Comparison of ENCODE assay signal across 10 cellular contexts in genomic region chr17:1931759-1932579, GRCh38.
DNase-seq lines count a peak whose midpoint lies in the region; ATAC-seq and TF ChIP-seq lines count a peak whose summit lies in the region.
"Had no signal": no experiment of that assay in that cellular context is flagged by ENCODE, and none has a peak within 500 bp of the region (broad histone marks: within the 10 kb centered on the region; RNA-seq: fewer than 3 reads in every experiment).

No MANE protein-coding gene starts in this region.

- H4K20me1 ChIP-seq in fibroblast of lung (ENCODE audit: control insufficient read depth, extremely low read depth, insufficient read depth, low read length) (no peaks in the 10 kb centered on the region), neural cell (ENCODE audit: insufficient read depth) (no peaks in the 10 kb centered on the region), MM.1S (ENCODE audit: insufficient read depth, low read length) (no peaks in the 10 kb centered on the region)

- intact Hi-C loops in natural killer cell (cut with micrococcal nuclease): no loop called here

- TF ChIP-seq EP300 in neural cell (conservative IDR thresholded peaks at IDR 0.05; ENCODE audit: poor library complexity, severe bottlenecking): no peak

- ATAC-seq in natural killer cell: no peak

- H3K27me3 Mint-ChIP-seq in natural killer cell (ENCODE audit: low read depth in 2 of 2): peaks cover 0 to 5% of the 10 kb centered on the region in 2 donors

- no peaks in the 10 kb centered on the region for H3K36me3 Mint-ChIP-seq in natural killer cell
- H3K36me3 Mint-ChIP-seq: IgD-negative memory B cell, memory B cell had no signal

- H3K9me2 ChIP-seq in neural cell (ENCODE audit: insufficient read depth, low read length) (no peaks in the 10 kb centered on the region), MM.1S (replicated peaks; ENCODE audit: insufficient read depth, low read length) (no peaks in the 10 kb centered on the region)

- H3K79me2 ChIP-seq in fibroblast of lung (ENCODE audit: control insufficient read depth, insufficient read depth, low read length) (no peaks in the 10 kb centered on the region), neural cell (replicated peaks; ENCODE audit: insufficient read depth, low read length) (no peaks in the 10 kb centered on the region), MM.1S (ENCODE audit: low read length) (no peaks in the 10 kb centered on the region)

- H3K27ac Mint-ChIP-seq in natural killer cell: no peak overlapping the region
- H3K27ac Mint-ChIP-seq: IgD-negative memory B cell, memory B cell had no signal

- H3F3A ChIP-seq in neural cell (ENCODE audit: insufficient read depth, low read length, poor library complexity, severe bottlenecking): no peaks in the 10 kb centered on the region
- no peaks in the 10 kb centered on the region for H3F3A ChIP-seq in MM.1S (ENCODE audit: insufficient read depth, low read length)

- H3K9me3 ChIP-seq in fibroblast of lung (ENCODE audit: control insufficient read depth, insufficient read depth, low read depth, low read length): no peaks in the 10 kb centered on the region
- no peaks in the 10 kb centered on the region for H3K9me3 ChIP-seq in neural cell (ENCODE audit: low read length)
- no peaks in the 10 kb centered on the region for H3K9me3 ChIP-seq in MM.1S (replicated peaks; ENCODE audit: insufficient read depth, low read length)

- no peaks in the 10 kb centered on the region for H3K9me3 Mint-ChIP-seq in natural killer cell
- H3K9me3 Mint-ChIP-seq: IgD-negative memory B cell, memory B cell had no signal

- in situ Hi-C loops in GM13977 (cut with MboI; ENCODE audit: low pct_unique_long_range_greater_than_20kb, low sequenced_read_pairs, unreplicated experiment): no loop called here

- no peak overlapping the region for H2AFZ ChIP-seq in fibroblast of lung (ENCODE audit: low read length)
- H2AFZ ChIP-seq in neural cell (ENCODE audit: low read depth, low read length): no peak overlapping the region
- H2AFZ ChIP-seq in MM.1S (ENCODE audit: low read length): no peak overlapping the region

- no peaks in the 10 kb centered on the region for H3K4me1 Mint-ChIP-seq in natural killer cell
- H3K4me1 Mint-ChIP-seq: IgD-negative memory B cell, memory B cell had no signal

- H3K27ac ChIP-seq in fibroblast of lung (ENCODE audit: insufficient read depth, low read length) (no peak overlapping the region), neural cell (ENCODE audit: low read length) (no peak overlapping the region), MM.1S (ENCODE audit: low read length) (no peak overlapping the region)

- H3K4me1 ChIP-seq in fibroblast of lung (ENCODE audit: control insufficient read depth, extremely low read depth, insufficient read depth, low read length) (no peaks in the 10 kb centered on the region), MM.1S (ENCODE audit: low read length) (no peaks in the 10 kb centered on the region)

- no peak overlapping the region for H3K9ac ChIP-seq in fibroblast of lung (ENCODE audit: insufficient read depth, low read length)
- no peak overlapping the region for H3K9ac ChIP-seq in neural cell (ENCODE audit: low read length)
- H3K9ac ChIP-seq in MM.1S (ENCODE audit: low read length): no peak overlapping the region

- TF ChIP-seq CTCF in fibroblast of lung (conservative IDR thresholded peaks at IDR 0.05 in 1 of 2, IDR thresholded peaks at IDR 0.05 in 1 of 2; ENCODE audit: low read depth in 1 of 2, low read length in 2 of 2): no peak
- TF ChIP-seq CTCF in neural cell (IDR thresholded peaks at IDR 0.05; ENCODE audit: poor library complexity, severe bottlenecking): no peak
- TF ChIP-seq CTCF in GM13977 (IDR thresholded peaks at IDR 0.05; ENCODE audit: extremely low read depth, insufficient read depth, missing control alignments): no peak
- no peak for TF ChIP-seq CTCF in MM.1S (IDR thresholded peaks at IDR 0.05; ENCODE audit: low read length)
- TF ChIP-seq CTCF in natural killer cell (IDR thresholded peaks at IDR 0.05): no peak

- DNase-seq in ELF-1 (ENCODE audit: low read depth, low spot score): peak; percentile 69
- peak; percentile 59 for DNase-seq in NCI-H345 (lab: John Stamatoyannopoulos, UW)
- peak; percentile 9 to 51 for DNase-seq in fibroblast of lung (ENCODE audit: low read depth in 2 of 2)
- no peak for DNase-seq in GM13977 (ENCODE audit: low spot score)
- no peak for DNase-seq in MM.1S
- no peak for DNase-seq in activated effector memory CD4-positive, alpha-beta T cell treated with Interleukin-2 at 50 U/mL for 16 hours
- DNase-seq in natural killer cell: no peak

- no peak for TF ChIP-seq RAD21 in neural cell (conservative IDR thresholded peaks at IDR 0.05)

- H3K27me3 ChIP-seq in fibroblast of lung (ENCODE audit: control insufficient read depth, insufficient read depth, low read length): peaks cover 6% of the 10 kb centered on the region
- H3K27me3 ChIP-seq in neural cell (ENCODE audit: insufficient read depth, low read depth, low read length): no peaks in the 10 kb centered on the region
- peaks cover 96% of the 10 kb centered on the region for H3K27me3 ChIP-seq in MM.1S (replicated peaks; ENCODE audit: insufficient read depth, low read length)

- no peaks in the 10 kb centered on the region for H3K36me3 ChIP-seq in fibroblast of lung (ENCODE audit: control insufficient read depth, insufficient read depth, low read length)
- H3K36me3 ChIP-seq in neural cell (ENCODE audit: insufficient read depth, low read length): no peaks in the 10 kb centered on the region
- H3K36me3 ChIP-seq in MM.1S (replicated peaks; ENCODE audit: insufficient read depth, low read length): no peaks in the 10 kb centered on the region

- no peak overlapping the region for H3K4me3 ChIP-seq in fibroblast of lung (replicated peaks in 1 of 4; ENCODE audit: control extremely low read depth in 1 of 4, insufficient read depth in 1 of 4, low read depth in 3 of 4, low read length in 4 of 4)
- H3K4me3 ChIP-seq in neural cell (ENCODE audit: low read length): no peak overlapping the region
- H3K4me3 ChIP-seq in MM.1S (ENCODE audit: low read length): no peak overlapping the region

- H3K4me3 Mint-ChIP-seq in natural killer cell: no peak overlapping the region
- H3K4me3 Mint-ChIP-seq: memory B cell had no signal

- H3K4me2 ChIP-seq in fibroblast of lung (ENCODE audit: extremely low read depth, insufficient read depth, low read length) (no peak overlapping the region), neural cell (ENCODE audit: low read length) (no peak overlapping the region), MM.1S (ENCODE audit: low read depth, low read length) (no peak overlapping the region)

TF ChIP-seq in neural cell, 6 proteins besides CTCF, POLR2A, EP300 and RAD21:
- TF ChIP-seq SMC3 (conservative IDR thresholded peaks at IDR 0.05; ENCODE audit: poor library complexity) (no peak), REST (IDR thresholded peaks at IDR 0.05; ENCODE audit: borderline replicate concordance) (peak; percentile 44), TAF1 (IDR thresholded peaks at IDR 0.05; ENCODE audit: low read depth) (no peak), POLR2AphosphoS5 (IDR thresholded peaks at IDR 0.05) (no peak), EZH2 (IDR thresholded peaks at IDR 0.05; ENCODE audit: borderline replicate concordance, insufficient read depth, low read length, poor library complexity, severe bottlenecking) (no peak)

Comparison
In these comparisons a context has a peak if more than half of its experiments do, and no peak if none do; other contexts are left out.
1. DNase-seq: peak in ELF-1 (single experiment), NCI-H345 (single experiment) and fibroblast of lung (2 of 2); none in GM13977 (single experiment), MM.1S (single experiment), activated effector memory CD4-positive, alpha-beta T cell treated with Interleukin-2 at 50 U/mL for 16 hours (single experiment) and natural killer cell (single experiment).